In genomic region chr13:114020750-114021463, GRCh38 we compare ENCODE assay signal across 18 cellular contexts. TPM values are rescaled to one million over a fixed set of nuclear protein-coding genes. Genes with fewer than 3 reads are reported as not detected.
A peak's percentile ranks its signal among the peaks of the same experiment; 100 is the strongest.
DNase-seq lines count a peak whose midpoint lies in the region; ATAC-seq, FAIRE-seq and TF ChIP-seq lines count a peak whose summit lies in the region.
"Had no signal": no experiment of that assay in that cellular context is flagged by ENCODE, and none has a peak within 500 bp of the region (broad histone marks: within the 10 kb centered on the region; RNA-seq: fewer than 3 reads in every experiment).

No MANE protein-coding gene starts in this region.

- WGBS in HepG2 (ENCODE audit: low lambda C conversion rate), result 43% methylated on average over 9 of the region's 32 CpGs
- WGBS in right lobe of liver (ENCODE audit: insufficient coverage, low coverage, low lambda C conversion rate, missing lambda C conversion rate), result 88% methylated on average over 7 of the region's 32 CpGs

- no peak for FAIRE-seq in HepG2 (lab: Jason Lieb, UNC)
- FAIRE-seq: endometrium, G401.6 had no signal

- H3K4me2 ChIP-seq in HepG2 (ENCODE audit: low read depth, low read length), result no peak overlapping the region

- peaks cover 8 to 67% of the 10 kb centered on the region in 2 experiments for H3K27me3 ChIP-seq in HepG2 (ENCODE audit: control insufficient read depth in 1 of 2, insufficient read depth in 2 of 2, low read length in 2 of 2)
- H3K27me3 ChIP-seq in right lobe of liver, result no peaks in the 10 kb centered on the region
- no peaks in the 10 kb centered on the region for H3K27me3 ChIP-seq in dorsolateral prefrontal cortex
- H3K27me3 ChIP-seq in gastrocnemius medialis, result no peaks in the 10 kb centered on the region
- H3K27me3 ChIP-seq: brain microvascular endothelial cell had no signal

- TF ChIP-seq RAD21 in HepG2 (CRISPR knock-in tag; IDR thresholded peaks at IDR 0.05), result no peak

- intact Hi-C loops in HepG2 (cut with micrococcal nuclease; ENCODE audit: unreplicated experiment) (no loop called here), right lobe of liver (cut with DNase I) (no loop called here), dorsolateral prefrontal cortex (cut with DNase I) (no loop called here), gastrocnemius medialis (cut with DNase I; ENCODE audit: low total_unique reads) (no loop called here)

- DNase-seq in HepG2 (ENCODE audit: low spot score) (no peak), right lobe of liver (no peak), NCI-H2107 (lab: John Stamatoyannopoulos, UW) (peak; percentile 41), dorsolateral prefrontal cortex (no peak), NOMO-1 (lab: John Stamatoyannopoulos, UW; ENCODE audit: unreplicated experiment in 2 of 2) (no peak), gastrocnemius medialis (no peak)
- DNase-seq: activated CD4-positive, alpha-beta T cell treated with anti-CD3 and anti-CD28 coated beads, Interleukin-2, amount 10 ng/mL, durations not matched to agents 24 days and 14 days; brain microvascular endothelial cell; DMS 273 treated with DMSO at 0.1 percent for 48 hours; mesendoderm; MM.1S; PC-3; T-helper 1 cell had no signal

- H4K20me1 ChIP-seq in HepG2 (ENCODE audit: insufficient read depth, low read length), result no peaks in the 10 kb centered on the region

- no peak overlapping the region for H3K9ac ChIP-seq in HepG2 (ENCODE audit: insufficient read depth, low read depth, low read length)

- no TSS peak for BruUV-seq in HepG2 (replicated peaks; lab: Mats Ljungman, UMichigan)

- TF ChIP-seq CTCF in HepG2 (CRISPR knock-in tag; IDR thresholded peaks at IDR 0.05), result no peak
- no peak for TF ChIP-seq CTCF in right lobe of liver (IDR thresholded peaks at IDR 0.05)
- TF ChIP-seq CTCF in dorsolateral prefrontal cortex (IDR thresholded peaks at IDR 0.05 in 54 of 56, conservative IDR thresholded peaks at IDR 0.05 in 2 of 56; ENCODE audit: low read depth in 1 of 56, partially characterized antibody in 56 of 56), result no peak
- no peak for TF ChIP-seq CTCF in gastrocnemius medialis (IDR thresholded peaks at IDR 0.05 in 4 of 5, conservative IDR thresholded peaks at IDR 0.05 in 1 of 5)

- no peak for TF ChIP-seq EP300 in HepG2 (IDR thresholded peaks at IDR 0.05; ENCODE audit: low read depth in 2 of 2, low read length in 2 of 2)
- TF ChIP-seq EP300 in HepG2 (CRISPR knock-in tag; IDR thresholded peaks at IDR 0.05; ENCODE audit: borderline replicate concordance), result no peak

- H3K36me3 ChIP-seq in HepG2 (replicated peaks in 1 of 2; ENCODE audit: control insufficient read depth in 1 of 2, insufficient read depth in 2 of 2, low read length in 2 of 2), result no peaks in the 10 kb centered on the region
- H3K36me3 ChIP-seq in right lobe of liver, result no peaks in the 10 kb centered on the region
- peaks cover 0 to 67% of the 10 kb centered on the region in 2 donors for H3K36me3 ChIP-seq in gastrocnemius medialis
- H3K36me3 ChIP-seq: HAP-1 had no signal

- in situ Hi-C loops in HepG2 (cut with HindIII; ENCODE audit: extremely low pct_ligation_motif_present, low pct_unique_long_range_greater_than_20kb) (no loop called here), gastrocnemius medialis (cut with MboI; ENCODE audit: low sequenced_read_pairs in 4 of 4) (no loop called here)

- ATAC-seq in HepG2, result no peak
- ATAC-seq in right lobe of liver, result no peak
- ATAC-seq in GM18498 (IDR thresholded peaks at IDR 0.05; ENCODE audit: unreplicated experiment), result no peak
- no peak for ATAC-seq in gastrocnemius medialis
- ATAC-seq: PC-3 had no signal

- CTCF ChIA-PET in HepG2 (lab: Yijun Ruan, JAX; ENCODE audit: low intra/inter-chr PET ratio, low total read pairs), result no interaction called here

- no peaks in the 10 kb centered on the region for H3K79me2 ChIP-seq in HepG2 (ENCODE audit: insufficient read depth, low read length)

- H3K27ac ChIP-seq in HepG2 (ENCODE audit: extremely low read length, insufficient read depth, low read length) (no peak overlapping the region), right lobe of liver (no peak overlapping the region), dorsolateral prefrontal cortex (peak overlapping the region in 36 of 59 donors; percentile 11 to 80 (median 53)), gastrocnemius medialis (no peak overlapping the region)
- H3K27ac ChIP-seq: brain microvascular endothelial cell, coronary artery had no signal

- peaks cover 9% of the 10 kb centered on the region; the same call in 1 of the 2 replicates for H3K4me1 ChIP-seq in HepG2 (ENCODE audit: insufficient read depth, low read length)
- no peaks in the 10 kb centered on the region for H3K4me1 ChIP-seq in right lobe of liver
- H3K4me1 ChIP-seq in gastrocnemius medialis, result no peaks in the 10 kb centered on the region
- H3K4me1 ChIP-seq: HAP-1 had no signal

- no peak overlapping the region for H3K4me3 ChIP-seq in HepG2 (replicated peaks in 1 of 3; ENCODE audit: insufficient read depth in 1 of 3, low read depth in 2 of 3, low read length in 3 of 3)
- H3K4me3 ChIP-seq in right lobe of liver, result no peak overlapping the region
- no peak overlapping the region for H3K4me3 ChIP-seq in dorsolateral prefrontal cortex
- H3K4me3 ChIP-seq in gastrocnemius medialis, result no peak overlapping the region
- H3K4me3 ChIP-seq: coronary artery, HAP-1 had no signal

- TF ChIP-seq POLR2A in HepG2 (IDR thresholded peaks at IDR 0.05; ENCODE audit: insufficient read depth in 1 of 2, low read depth in 2 of 2, low read length in 2 of 2) (no peak), right lobe of liver (IDR thresholded peaks at IDR 0.05) (no peak), gastrocnemius medialis (IDR thresholded peaks at IDR 0.05) (no peak)

- no peaks in the 10 kb centered on the region for H3K9me3 ChIP-seq in HepG2 (ENCODE audit: low read length)
- no peaks in the 10 kb centered on the region for H3K9me3 ChIP-seq in right lobe of liver
- H3K9me3 ChIP-seq in gastrocnemius medialis, result no peaks in the 10 kb centered on the region
- H3K9me3 ChIP-seq: HAP-1 had no signal

- no peak overlapping the region for H2AFZ ChIP-seq in HepG2 (ENCODE audit: low read length)

- POLR2A ChIA-PET in HepG2 (lab: Yijun Ruan, JAX), result no interaction called here

TF ChIP-seq in HepG2, 621 proteins besides CTCF, POLR2A, EP300 and RAD21:
- peak; percentile 73 for TF ChIP-seq MNT (IDR thresholded peaks at IDR 0.05)
- TF ChIP-seq THYN1 (CRISPR knock-in tag; IDR thresholded peaks at IDR 0.05; ENCODE audit: borderline replicate concordance, low read depth), result no peak

RNA-seq across cellular contexts. Expression of gene C13orf46, which starts 47.0 kb away (rescaled TPM):
- total RNA-seq in HepG2 (2016; rRNA removed; fragmentation: Illumina TruSeq; extraction: Trizol), result not detected in 2 replicates
- not detected in 2 replicates for total RNA-seq in HepG2 (2016; cell fraction: cytosol; rRNA removed; fragmentation: Illumina TruSeq; extraction: Trizol; ENCODE audit: low read depth)
- total RNA-seq in HepG2 (2016; cell fraction: insoluble cytoplasmic fraction; rRNA removed; fragmentation: Illumina TruSeq; extraction: Trizol), result not detected in 2 replicates
- total RNA-seq in HepG2 (2016; cell fraction: membrane; rRNA removed; fragmentation: Illumina TruSeq; extraction: Trizol), result not detected in 2 replicates
- total RNA-seq in HepG2 (2016; cell fraction: nucleus; rRNA removed; fragmentation: Illumina TruSeq; extraction: Trizol), result not detected in 2 replicates
- 0.01 TPM in 1 of 2 replicates, not detected in the other for polyA plus RNA-seq in HepG2 (2011; rRNA removed)
- polyA plus RNA-seq in HepG2 (2011; cell fraction: cytosol; rRNA removed), result not detected in 2 replicates
- 0.03 TPM in 1 of 2 replicates, not detected in the other for polyA plus RNA-seq in HepG2 (2011; cell fraction: nucleus; rRNA removed)
- not detected in 2 replicates for polyA plus RNA-seq in HepG2 (2012)
- polyA plus RNA-seq in HepG2 (2016; cell fraction: cytosol; fragmentation: Illumina TruSeq; extraction: Trizol; ENCODE audit: low read depth), result not detected in 2 replicates
- not detected in 2 replicates for polyA plus RNA-seq in HepG2 (2016; cell fraction: insoluble cytoplasmic fraction; fragmentation: Illumina TruSeq; extraction: Trizol; ENCODE audit: low read depth)
- polyA plus RNA-seq in HepG2 (2016; cell fraction: membrane; fragmentation: Illumina TruSeq; extraction: Trizol; ENCODE audit: low read depth), result not detected in 2 replicates
- not detected in 2 replicates for polyA plus RNA-seq in HepG2 (2016; cell fraction: nucleus; fragmentation: Illumina TruSeq; extraction: Trizol; ENCODE audit: insufficient read depth, low read depth)
- 1.9 TPM in 1 of 2 replicates, not detected in the other for polyA minus RNA-seq in HepG2 (2011; rRNA and poly(A)+ RNA removed; ENCODE audit: low replicate concordance)
- polyA minus RNA-seq in HepG2 (2011; cell fraction: cytosol; rRNA and poly(A)+ RNA removed), result not detected in 2 replicates
- polyA minus RNA-seq in HepG2 (2011; cell fraction: nucleus; rRNA and poly(A)+ RNA removed), result 0.13 TPM in 1 of 2 replicates, not detected in the other
- total RNA-seq in right lobe of liver, result 1 to 10 TPM in 2 of 6 experiments, under 1 TPM in 4; 0.04 to 1.1 (median 0.60) TPM
- total RNA-seq in dorsolateral prefrontal cortex, result 1 to 10 TPM; 1.0 to 8.3 (median 2.9) TPM
- total RNA-seq in gastrocnemius medialis, result under 1 TPM in 3 of 4 donors, not detected in 1; 0.10 to 0.69 (median 0.15) TPM

Comparison
In these comparisons a context has a peak if more than half of its experiments do, and no peak if none do; other contexts are left out.
1. H3K27ac ChIP-seq: peak in dorsolateral prefrontal cortex (36 of 59); none in HepG2 (single experiment), right lobe of liver (0 of 3) and gastrocnemius medialis (0 of 4).